In the genomic region with DNA sequence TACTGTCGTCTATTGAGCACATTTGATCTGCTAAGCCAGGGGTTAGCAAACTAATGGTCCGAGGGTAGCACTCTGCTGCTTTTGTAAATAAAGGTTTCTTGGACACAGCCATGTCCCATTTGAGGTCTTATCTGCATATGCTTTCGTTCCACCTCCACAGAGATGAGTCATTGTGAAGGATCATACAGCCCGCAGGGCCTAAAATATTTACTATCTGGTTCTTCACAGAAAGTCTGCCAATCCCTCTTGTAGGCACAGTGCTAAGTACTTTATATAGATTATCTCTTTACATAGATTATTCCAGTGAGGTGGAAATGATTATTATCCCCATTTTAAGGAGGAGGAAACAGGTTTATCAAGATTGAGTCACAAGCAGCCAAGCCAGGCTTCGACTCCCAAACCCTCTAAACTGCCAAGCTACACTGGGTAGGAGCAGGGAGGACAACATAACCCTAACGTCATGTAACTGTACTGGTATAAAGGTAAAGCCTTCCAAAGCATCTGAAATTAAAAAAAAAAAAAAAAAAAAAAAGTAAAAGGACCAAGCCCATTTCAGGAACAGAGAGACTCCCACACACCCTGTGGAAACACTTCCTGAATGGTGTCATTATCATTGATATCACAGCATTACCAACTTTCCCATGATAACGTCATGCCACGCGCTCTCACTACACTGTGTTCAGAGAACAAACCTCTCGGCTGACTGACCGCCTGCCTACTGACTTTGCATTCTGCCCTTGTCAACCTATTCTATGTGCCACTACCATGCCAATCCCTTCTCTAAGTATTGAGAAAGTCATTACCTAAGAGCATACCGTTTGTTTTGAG, we compare ENCODE assay signal across 20 cellular contexts.
DNase-seq lines count a peak whose midpoint lies in the region; ATAC-seq, FAIRE-seq and TF ChIP-seq lines count a peak whose summit lies in the region.
"Had no signal": no experiment of that assay in that cellular context is flagged by ENCODE, and none has a peak within 500 bp of the region (broad histone marks: within the 10 kb centered on the region; RNA-seq: fewer than 3 reads in every experiment).

No MANE protein-coding gene starts in this region.

- TF ChIP-seq CTCF in right atrium auricular region (IDR thresholded peaks at IDR 0.05) (no peak), keratinocyte (optimal IDR thresholded peaks at IDR 0.05 in 1 of 3, IDR thresholded peaks at IDR 0.05 in 1 of 3, conservative IDR thresholded peaks at IDR 0.05 in 1 of 3; ENCODE audit: extremely low read depth in 1 of 3, insufficient read depth in 2 of 3, low read length in 3 of 3) (no peak)

- H3K4me3 ChIP-seq in right cardiac atrium (ENCODE audit: low read length) = no peak overlapping the region
- no peak overlapping the region for H3K4me3 ChIP-seq in right atrium auricular region
- no peak overlapping the region for H3K4me3 ChIP-seq in keratinocyte (ENCODE audit: control insufficient read depth in 2 of 3, extremely low read depth in 1 of 3, insufficient read depth in 2 of 3, low read depth in 1 of 3, low read length in 3 of 3)
- H3K4me3 ChIP-seq: neural progenitor cell had no signal

- H3K36me3 ChIP-seq in right atrium auricular region = no peaks in the 10 kb centered on the region
- H3K36me3 ChIP-seq in keratinocyte (ENCODE audit: control insufficient read depth in 2 of 2, extremely low read depth in 1 of 2, insufficient read depth in 2 of 2, low read length in 2 of 2) = no peaks in the 10 kb centered on the region
- H3K36me3 ChIP-seq: neural progenitor cell had no signal

- DNase-seq in right cardiac atrium (peak in 1 of 3 donors; percentile 21), right atrium auricular region (ENCODE audit: low spot score) (no peak), amniotic epithelial cell (ENCODE audit: low read depth) (peak; percentile 63), keratinocyte (ENCODE audit: low read depth, low spot score) (no peak), DMS153 (lab: John Stamatoyannopoulos, UW) (no peak), SK-N-DZ (ENCODE audit: low spot score) (no peak)
- no peak for DNase-seq in activated CD4-positive, alpha-beta T cell treated with anti-CD3 and anti-CD28 coated beads, Interleukin-2, amount 10 ng/mL, durations not matched to agents 24 days and 14 days
- DNase-seq: activated CD4-positive, CD25-positive, alpha-beta regulatory T cell treated with anti-CD3 and anti-CD28 coated beads, Interleukin-2, amount 50 U/mL, for 72 hours; activated CD8-positive, alpha-beta memory T cell treated with anti-CD3 and anti-CD28 coated beads, Interleukin-2, amount 10 ng/mL, durations not matched to agents 7 days and 5 days; activated naive CD4-positive, alpha-beta T cell treated with Interleukin-2 at 50 U/mL for 16 hours; CD8-positive, alpha-beta T cell; effector memory CD4-positive, alpha-beta T cell; foreskin melanocyte; HCEC 1CT; NCI-H1105; stimulated activated CD4-positive, alpha-beta T cell treated with anti-CD3 and anti-CD28 coated beads, Interleukin-1b, Interleukin-23, amount 100 ng/mL, for 48 hours had no signal

- 72% methylated on average over 12 of the region's 12 CpGs for WGBS in right cardiac atrium

- H3K27ac ChIP-seq in right cardiac atrium (ENCODE audit: low read length) (no peak overlapping the region), right atrium auricular region (no peak overlapping the region), keratinocyte (ENCODE audit: control insufficient read depth, insufficient read depth, low read length) (peak overlapping the region; percentile 7)
- H3K27ac ChIP-seq: neural progenitor cell had no signal

- intact Hi-C loops in right cardiac atrium (cut with DNase I) = loop anchor here in 1 of 4 donors (10.0 kb wide), 1 partner anchor 767 kb away; no protein-coding TSS in a partner anchor
- intact Hi-C loops in activated CD4-positive, alpha-beta T cell treated with anti-CD3 and anti-CD28 coated beads, Interleukin-2, amount 10 ng/mL, durations not matched to agents 24 days and 14 days (cut with micrococcal nuclease) = loop anchor here (10.0 kb wide), 1 partner anchor 767 kb away; no protein-coding TSS in a partner anchor

- H3K27me3 Mint-ChIP-seq in activated CD4-positive, alpha-beta T cell treated with anti-CD3 and anti-CD28 coated beads, Interleukin-2, amount 10 ng/mL, durations not matched to agents 24 days and 14 days = no peaks in the 10 kb centered on the region
- H3K27me3 Mint-ChIP-seq: activated CD8-positive, alpha-beta memory T cell treated with anti-CD3 and anti-CD28 coated beads, Interleukin-2, amount 10 ng/mL, durations not matched to agents 7 days and 5 days; IgD-negative memory B cell had no signal

- H3K4me1 ChIP-seq in right cardiac atrium (ENCODE audit: control insufficient read depth, insufficient read depth, low read length) (no peaks in the 10 kb centered on the region), right atrium auricular region (peaks cover 0 to 7% of the 10 kb centered on the region in 2 donors), keratinocyte (ENCODE audit: control insufficient read depth, extremely low read depth, insufficient read depth, low read length) (peaks cover 11% of the 10 kb centered on the region)
- H3K4me1 ChIP-seq: neural progenitor cell had no signal

- H3K9me3 ChIP-seq in right cardiac atrium (ENCODE audit: control insufficient read depth, low read length) = no peaks in the 10 kb centered on the region
- H3K9me3 ChIP-seq in right atrium auricular region = no peaks in the 10 kb centered on the region
- no peaks in the 10 kb centered on the region for H3K9me3 ChIP-seq in keratinocyte (ENCODE audit: control insufficient read depth, low read depth, low read length)

- H3K4me3 Mint-ChIP-seq in activated CD4-positive, alpha-beta T cell treated with anti-CD3 and anti-CD28 coated beads, Interleukin-2, amount 10 ng/mL, durations not matched to agents 24 days and 14 days = no peak overlapping the region
- H3K4me3 Mint-ChIP-seq: activated CD8-positive, alpha-beta memory T cell treated with anti-CD3 and anti-CD28 coated beads, Interleukin-2, amount 10 ng/mL, durations not matched to agents 7 days and 5 days; CD8-positive, alpha-beta T cell; IgD-negative memory B cell; neural progenitor cell; T-helper 1 cell treated with Interleukin-12 subunit alpha and Interleukin-12 subunit beta and Interleukin-4 antibody, amounts not matched to agents 30 μg/mL and 1 μg/mL, for 36 hours had no signal

- H3K36me3 Mint-ChIP-seq in activated CD4-positive, alpha-beta T cell treated with anti-CD3 and anti-CD28 coated beads, Interleukin-2, amount 10 ng/mL, durations not matched to agents 24 days and 14 days (ENCODE audit: low read depth) = no peaks in the 10 kb centered on the region
- H3K36me3 Mint-ChIP-seq: activated CD8-positive, alpha-beta memory T cell treated with anti-CD3 and anti-CD28 coated beads, Interleukin-2, amount 10 ng/mL, durations not matched to agents 7 days and 5 days had no signal

- H2AFZ ChIP-seq in keratinocyte (ENCODE audit: control insufficient read depth, low read length) = no peak overlapping the region
- H2AFZ ChIP-seq: neural progenitor cell had no signal

- peak; percentile 17 for FAIRE-seq in keratinocyte (lab: Jason Lieb, UNC)

- H3K4me2 ChIP-seq in keratinocyte (ENCODE audit: control insufficient read depth, extremely low read depth, insufficient read depth, low read depth, low read length) = no peak overlapping the region
- H3K4me2 ChIP-seq: neural progenitor cell had no signal

- dilution Hi-C loops in keratinocyte (cut with MboI; ENCODE audit: extremely low pct_ligation_motif_present, low sequenced_read_pairs) = no loop called here

- H3K9me1 ChIP-seq in keratinocyte (ENCODE audit: control insufficient read depth, extremely low read depth, insufficient read depth, low read length) = no peaks in the 10 kb centered on the region

- no peak overlapping the region for H3K9ac ChIP-seq in keratinocyte (ENCODE audit: control insufficient read depth, extremely low read depth, insufficient read depth, low read length)
- H3K9ac ChIP-seq: neural progenitor cell had no signal

- no peaks in the 10 kb centered on the region for H3K79me2 ChIP-seq in keratinocyte (ENCODE audit: control insufficient read depth, insufficient read depth, low read length)

- no peaks in the 10 kb centered on the region for H3K4me1 Mint-ChIP-seq in activated CD4-positive, alpha-beta T cell treated with anti-CD3 and anti-CD28 coated beads, Interleukin-2, amount 10 ng/mL, durations not matched to agents 24 days and 14 days
- H3K4me1 Mint-ChIP-seq: activated CD8-positive, alpha-beta memory T cell treated with anti-CD3 and anti-CD28 coated beads, Interleukin-2, amount 10 ng/mL, durations not matched to agents 7 days and 5 days had no signal

- no peaks in the 10 kb centered on the region for H4K20me1 ChIP-seq in keratinocyte (ENCODE audit: control insufficient read depth, extremely low read depth, insufficient read depth, low read length)

- H3K27me3 ChIP-seq in right cardiac atrium (ENCODE audit: control insufficient read depth, insufficient read depth) (no peaks in the 10 kb centered on the region), right atrium auricular region (no peaks in the 10 kb centered on the region), keratinocyte (ENCODE audit: control insufficient read depth, extremely low read depth, insufficient read depth, low read length) (no peaks in the 10 kb centered on the region)
- H3K27me3 ChIP-seq: neural progenitor cell had no signal

- no peaks in the 10 kb centered on the region for H3K9me3 Mint-ChIP-seq in activated CD4-positive, alpha-beta T cell treated with anti-CD3 and anti-CD28 coated beads, Interleukin-2, amount 10 ng/mL, durations not matched to agents 24 days and 14 days
- H3K9me3 Mint-ChIP-seq: CD8-positive, alpha-beta T cell; T-helper 1 cell treated with Interleukin-12 subunit alpha and Interleukin-12 subunit beta and Interleukin-4 antibody, amounts not matched to agents 30 μg/mL and 1 μg/mL, for 36 hours had no signal

- peak; percentile 63 to 79 for ATAC-seq in right cardiac atrium
- ATAC-seq in HG03196 (IDR thresholded peaks at IDR 0.05; ENCODE audit: unreplicated experiment) = no peak
- ATAC-seq: activated CD8-positive, alpha-beta memory T cell treated with anti-CD3 and anti-CD28 coated beads, Interleukin-2, amount 10 ng/mL, durations not matched to agents 7 days and 5 days; CD8-positive, alpha-beta T cell had no signal

- no peak overlapping the region for H3K27ac Mint-ChIP-seq in activated CD4-positive, alpha-beta T cell treated with anti-CD3 and anti-CD28 coated beads, Interleukin-2, amount 10 ng/mL, durations not matched to agents 24 days and 14 days
- H3K27ac Mint-ChIP-seq: activated CD8-positive, alpha-beta memory T cell treated with anti-CD3 and anti-CD28 coated beads, Interleukin-2, amount 10 ng/mL, durations not matched to agents 7 days and 5 days; CD8-positive, alpha-beta T cell; IgD-negative memory B cell; neural progenitor cell; T-helper 1 cell treated with Interleukin-12 subunit alpha and Interleukin-12 subunit beta and Interleukin-4 antibody, amounts not matched to agents 30 μg/mL and 1 μg/mL, for 36 hours had no signal
